1 cellular context compared by ENCODE assay signal in genomic region chr17:78765821-78766220, GRCh38.
TF ChIP-seq lines count a peak whose summit lies in the region.

No MANE protein-coding gene starts in this region.

TF ChIP-seq in HepG2, 621 proteins besides CTCF, POLR2A, EP300 and RAD21:
- TF ChIP-seq ZNF121 (CRISPR knock-in tag; IDR thresholded peaks at IDR 0.05) (peak; percentile 88), JUN (CRISPR knock-in tag; IDR thresholded peaks at IDR 0.05) (no peak)
